18 cellular contexts compared by ENCODE assay signal in the genomic region with DNA sequence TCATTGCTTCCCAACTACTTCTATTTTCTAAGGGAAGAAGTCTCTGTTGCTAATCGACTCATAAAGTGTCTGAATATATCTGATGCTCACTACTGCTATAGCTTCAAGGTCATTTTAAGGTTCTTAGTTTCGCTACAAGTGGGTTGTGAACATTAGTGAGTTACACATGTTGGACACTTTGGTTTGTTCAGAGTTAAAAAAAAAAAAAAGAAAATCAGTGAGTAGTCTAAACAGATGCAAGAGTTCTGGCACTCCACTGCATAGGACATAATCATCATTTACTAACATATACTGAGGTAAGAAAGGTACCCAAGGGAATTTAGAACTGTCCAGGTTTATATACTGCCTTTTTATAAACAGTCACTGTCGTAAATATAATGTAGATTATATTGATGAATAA.
DNase-seq lines count a peak whose midpoint lies in the region; ATAC-seq and TF ChIP-seq lines count a peak whose summit lies in the region.
"Had no signal": no experiment of that assay in that cellular context is flagged by ENCODE, and none has a peak within 500 bp of the region (broad histone marks: within the 10 kb centered on the region; RNA-seq: fewer than 3 reads in every experiment).

No MANE protein-coding gene starts in this region.

- no peaks in the 10 kb centered on the region for H3K9me2 ChIP-seq in OCI-LY7 (ENCODE audit: insufficient read depth, low read length)

- H3K4me1 ChIP-seq in OCI-LY7 (ENCODE audit: insufficient read depth, low read length, poor library complexity, severe bottlenecking) (peaks cover 48% of the 10 kb centered on the region), breast epithelium (no peaks in the 10 kb centered on the region)
- peaks cover 54 to 55% of the 10 kb centered on the region in 2 donors for H3K4me1 ChIP-seq in naive thymus-derived CD4-positive, alpha-beta T cell (ENCODE audit: control insufficient read depth in 2 of 2, insufficient read depth in 2 of 2, low read length in 2 of 2)

- H2AFZ ChIP-seq in OCI-LY7 (ENCODE audit: low read length) = no peak overlapping the region

- TF ChIP-seq CTCF in OCI-LY7 (conservative IDR thresholded peaks at IDR 0.05; ENCODE audit: low read length) (no peak), breast epithelium (IDR thresholded peaks at IDR 0.05) (no peak)

- peak overlapping the region; percentile 59 for H3K27ac Mint-ChIP-seq in activated CD4-positive, alpha-beta T cell treated with anti-CD3 and anti-CD28 coated beads for 36 hours
- no peak overlapping the region for H3K27ac Mint-ChIP-seq in activated CD4-positive, alpha-beta T cell treated with anti-CD3 and anti-CD28 coated beads, Interleukin-2, amount 10 ng/mL, durations not matched to agents 24 days and 14 days
- peak overlapping the region in 8 of 9 donors; percentile 58 to 96 (median 88) for H3K27ac Mint-ChIP-seq in naive thymus-derived CD4-positive, alpha-beta T cell

- peak; percentile 16 for ATAC-seq in activated CD4-positive, alpha-beta T cell treated with anti-CD3 and anti-CD28 coated beads for 36 hours
- peak; percentile 17 for ATAC-seq in GM19351 (IDR thresholded peaks at IDR 0.05; ENCODE audit: unreplicated experiment)
- ATAC-seq in naive thymus-derived CD4-positive, alpha-beta T cell = no peak
- ATAC-seq in HG03571 (IDR thresholded peaks at IDR 0.05; ENCODE audit: unreplicated experiment) = no peak

- no peak overlapping the region for H3K27ac ChIP-seq in OCI-LY7 (ENCODE audit: low read depth, low read length, poor library complexity, severe bottlenecking)
- H3K27ac ChIP-seq in naive thymus-derived CD4-positive, alpha-beta T cell (ENCODE audit: low read depth, low read length) = peak overlapping the region; percentile 77
- no peak overlapping the region for H3K27ac ChIP-seq in breast epithelium
- H3K27ac ChIP-seq: 22Rv1, left ventricle myocardium inferior, tibial nerve had no signal

- H3K4me3 Mint-ChIP-seq in activated CD4-positive, alpha-beta T cell treated with anti-CD3 and anti-CD28 coated beads for 36 hours = no peak overlapping the region
- H3K4me3 Mint-ChIP-seq in activated CD4-positive, alpha-beta T cell treated with anti-CD3 and anti-CD28 coated beads, Interleukin-2, amount 10 ng/mL, durations not matched to agents 24 days and 14 days = no peak overlapping the region
- peak overlapping the region in 9 of 10 donors; percentile 5 to 85 (median 73) for H3K4me3 Mint-ChIP-seq in naive thymus-derived CD4-positive, alpha-beta T cell

- CTCF ChIA-PET in activated CD4-positive, alpha-beta T cell treated with anti-CD3 and anti-CD28 coated beads for 36 hours (lab: Charles Lee) = interaction anchor here (0.7 to 1.3 kb wide), 4 partner anchors 8 to 25 kb away, joined by 3 to 4 read pairs (median 4); no protein-coding TSS in a partner anchor
- CTCF ChIA-PET in OCI-LY7 (lab: Charles Lee; ENCODE audit: unreplicated experiment) = no interaction called here
- CTCF ChIA-PET in naive thymus-derived CD4-positive, alpha-beta T cell (lab: Charles Lee) = interaction anchor here (0.7 kb wide), 1 partner anchor 38 kb away, joined by 3 read pairs; no protein-coding TSS in a partner anchor

- H3K27me3 ChIP-seq in naive thymus-derived CD4-positive, alpha-beta T cell (ENCODE audit: control insufficient read depth in 2 of 2, insufficient read depth in 2 of 2, low read length in 2 of 2) = no peaks in the 10 kb centered on the region
- H3K27me3 ChIP-seq in breast epithelium = no peaks in the 10 kb centered on the region
- H3K27me3 ChIP-seq: tibial nerve had no signal

- H3K4me1 Mint-ChIP-seq in activated CD4-positive, alpha-beta T cell treated with anti-CD3 and anti-CD28 coated beads for 36 hours = peaks cover 73% of the 10 kb centered on the region
- peaks cover 27% of the 10 kb centered on the region for H3K4me1 Mint-ChIP-seq in activated CD4-positive, alpha-beta T cell treated with anti-CD3 and anti-CD28 coated beads, Interleukin-2, amount 10 ng/mL, durations not matched to agents 24 days and 14 days
- H3K4me1 Mint-ChIP-seq in naive thymus-derived CD4-positive, alpha-beta T cell = peaks cover 32 to 95% (median 92%) of the 10 kb centered on the region in 7 donors

- H3K9me3 ChIP-seq in OCI-LY7 (ENCODE audit: low read length) (peaks cover 48% of the 10 kb centered on the region), breast epithelium (no peaks in the 10 kb centered on the region)
- H3K9me3 ChIP-seq in naive thymus-derived CD4-positive, alpha-beta T cell (ENCODE audit: control insufficient read depth in 2 of 3, low read length in 3 of 3) = no peaks in the 10 kb centered on the region
- H3K9me3 ChIP-seq: left ventricle myocardium inferior, tibial nerve had no signal

- no peaks in the 10 kb centered on the region for H4K20me1 ChIP-seq in OCI-LY7 (ENCODE audit: insufficient read depth, low read length)

- H3K36me3 ChIP-seq in OCI-LY7 (ENCODE audit: insufficient read depth, low read length) = peaks cover 54% of the 10 kb centered on the region
- H3K36me3 ChIP-seq in naive thymus-derived CD4-positive, alpha-beta T cell (ENCODE audit: control insufficient read depth in 2 of 3, insufficient read depth in 3 of 3, low read length in 3 of 3) = peaks cover 0 to 8% (median 0%) of the 10 kb centered on the region in 3 experiments
- H3K36me3 ChIP-seq in breast epithelium = no peaks in the 10 kb centered on the region
- H3K36me3 ChIP-seq: left ventricle myocardium inferior, tibial nerve had no signal

- H3K27me3 Mint-ChIP-seq in activated CD4-positive, alpha-beta T cell treated with anti-CD3 and anti-CD28 coated beads for 36 hours = no peaks in the 10 kb centered on the region
- H3K27me3 Mint-ChIP-seq in activated CD4-positive, alpha-beta T cell treated with anti-CD3 and anti-CD28 coated beads, Interleukin-2, amount 10 ng/mL, durations not matched to agents 24 days and 14 days = no peaks in the 10 kb centered on the region
- H3K27me3 Mint-ChIP-seq in naive thymus-derived CD4-positive, alpha-beta T cell = no peaks in the 10 kb centered on the region

- H3K79me2 ChIP-seq in OCI-LY7 (ENCODE audit: insufficient read depth, low read depth, low read length) = peaks cover 32% of the 10 kb centered on the region; the same call in 1 of the 2 replicates

- no peak for TF ChIP-seq POLR2A in breast epithelium (IDR thresholded peaks at IDR 0.05)

- H3K4me3 ChIP-seq in OCI-LY7 (ENCODE audit: low read depth, low read length, poor library complexity, severe bottlenecking) (peak overlapping the region; percentile 56), breast epithelium (no peak overlapping the region)
- H3K4me3 ChIP-seq in naive thymus-derived CD4-positive, alpha-beta T cell (ENCODE audit: low read length) = no peak overlapping the region
- H3K4me3 ChIP-seq: left ventricle myocardium inferior, skin epidermis, tibial nerve had no signal

- H3K4me2 ChIP-seq in OCI-LY7 (ENCODE audit: low read length) = peak overlapping the region; percentile 89

- no TSS peak for BruUV-seq in OCI-LY7 (replicated peaks; lab: Mats Ljungman, UMichigan)

- peaks cover 27% of the 10 kb centered on the region for H3K36me3 Mint-ChIP-seq in activated CD4-positive, alpha-beta T cell treated with anti-CD3 and anti-CD28 coated beads for 36 hours (ENCODE audit: low read depth)
- peaks cover 34% of the 10 kb centered on the region for H3K36me3 Mint-ChIP-seq in activated CD4-positive, alpha-beta T cell treated with anti-CD3 and anti-CD28 coated beads, Interleukin-2, amount 10 ng/mL, durations not matched to agents 24 days and 14 days (ENCODE audit: low read depth)
- peaks cover 23 to 32% (median 29%) of the 10 kb centered on the region in 5 donors for H3K36me3 Mint-ChIP-seq in naive thymus-derived CD4-positive, alpha-beta T cell

- no peak for DNase-seq in activated CD4-positive, alpha-beta T cell treated with anti-CD3 and anti-CD28 coated beads for 36 hours
- no peak for DNase-seq in activated CD4-positive, alpha-beta T cell treated with anti-CD3 and anti-CD28 coated beads, Interleukin-2, amount 10 ng/mL, durations not matched to agents 24 days and 14 days
- DNase-seq in OCI-LY7 (ENCODE audit: low spot score) (no peak), D341Med (ENCODE audit: low spot score) (no peak), breast epithelium (ENCODE audit: low spot score in 2 of 2) (no peak)
- no peak for DNase-seq in naive thymus-derived CD4-positive, alpha-beta T cell
- DNase-seq: activated CD4-positive, alpha-beta T cell treated with anti-CD3 and anti-CD28 coated beads, Interleukin-2, amount 50 U/mL, for 4 hours; C1 segment of cervical spinal cord; DMS79 treated with DMSO at 0.1 percent for 48 hours; left ventricle myocardium inferior; MV-4-11; stimulated activated CD4-positive, alpha-beta T cell treated with anti-CD3 and anti-CD28 coated beads, Interleukin-4, amount 100 ng/mL, for 24 hours; stimulated activated CD8-positive, alpha-beta memory T cell treated with anti-CD3 and anti-CD28 coated beads, Interleukin-4, amount 100 ng/mL, for 48 hours had no signal

- POLR2A ChIA-PET in activated CD4-positive, alpha-beta T cell treated with anti-CD3 and anti-CD28 coated beads for 36 hours (lab: Charles Lee) = interaction anchor here (0.6 to 0.8 kb wide), 2 partner anchors 39 to 89 kb away, joined by 3 to 6 read pairs; no protein-coding TSS in a partner anchor
- POLR2A ChIA-PET in OCI-LY7 (lab: Charles Lee) = interaction anchor here (0.6 to 4.3 kb wide), 18 partner anchors 8 to 126 kb away, joined by 3 to 17 read pairs (median 4); no protein-coding TSS in a partner anchor
- POLR2A ChIA-PET in naive thymus-derived CD4-positive, alpha-beta T cell (lab: Charles Lee) = interaction anchor here (0.7 to 1.6 kb wide), 4 partner anchors 10 to 525 kb away, joined by 3 to 5 read pairs (median 4); no protein-coding TSS in a partner anchor

- intact Hi-C loops in activated CD4-positive, alpha-beta T cell treated with anti-CD3 and anti-CD28 coated beads for 36 hours (cut with DNase I, micrococcal nuclease) = no loop called here
- intact Hi-C loops in activated CD4-positive, alpha-beta T cell treated with anti-CD3 and anti-CD28 coated beads, Interleukin-2, amount 10 ng/mL, durations not matched to agents 24 days and 14 days (cut with micrococcal nuclease) = no loop called here
- intact Hi-C loops in OCI-LY7 (cut with micrococcal nuclease; ENCODE audit: unreplicated experiment) (loop anchor here (10.0 kb wide), 1 partner anchor 259 kb away; no protein-coding TSS in a partner anchor), breast epithelium (cut with DNase I; ENCODE audit: low total_unique reads) (loop anchor here (2.0 kb wide), 1 partner anchor 31 kb away; no protein-coding TSS in a partner anchor)
- intact Hi-C loops in naive thymus-derived CD4-positive, alpha-beta T cell (cut with micrococcal nuclease) = loop anchor here (5.0 kb wide), 3 partner anchors 37 to 262 kb away; no protein-coding TSS in a partner anchor

- peaks cover 14% of the 10 kb centered on the region for H3K9me3 Mint-ChIP-seq in activated CD4-positive, alpha-beta T cell treated with anti-CD3 and anti-CD28 coated beads for 36 hours (ENCODE audit: low read depth)
- peaks cover 19% of the 10 kb centered on the region for H3K9me3 Mint-ChIP-seq in activated CD4-positive, alpha-beta T cell treated with anti-CD3 and anti-CD28 coated beads, Interleukin-2, amount 10 ng/mL, durations not matched to agents 24 days and 14 days
- H3K9me3 Mint-ChIP-seq in naive thymus-derived CD4-positive, alpha-beta T cell = peaks cover 0 to 13% (median 4%) of the 10 kb centered on the region in 11 donors

Comparison
In these comparisons a context has a peak if more than half of its experiments do, and no peak if none do; other contexts are left out.
1. ATAC-seq: peak in activated CD4-positive, alpha-beta T cell treated with anti-CD3 and anti-CD28 coated beads for 36 hours (single experiment) and GM19351 (single experiment); none in naive thymus-derived CD4-positive, alpha-beta T cell (single experiment) and HG03571 (single experiment).
2. H3K4me3 Mint-ChIP-seq: peak in naive thymus-derived CD4-positive, alpha-beta T cell (9 of 10); none in activated CD4-positive, alpha-beta T cell treated with anti-CD3 and anti-CD28 coated beads for 36 hours (single experiment) and activated CD4-positive, alpha-beta T cell treated with anti-CD3 and anti-CD28 coated beads, Interleukin-2, amount 10 ng/mL, durations not matched to agents 24 days and 14 days (single experiment).
3. intact Hi-C loops: an anchor here in OCI-LY7 (10.0 kb wide), naive thymus-derived CD4-positive, alpha-beta T cell (5.0 kb wide) and breast epithelium (2.0 kb wide); none called in activated CD4-positive, alpha-beta T cell treated with anti-CD3 and anti-CD28 coated beads for 36 hours and activated CD4-positive, alpha-beta T cell treated with anti-CD3 and anti-CD28 coated beads, Interleukin-2, amount 10 ng/mL, durations not matched to agents 24 days and 14 days.